In genomic region chr22:33539902-33540751, GRCh38 we compare ENCODE assay signal across 1 cellular context.
TF ChIP-seq lines count a peak whose summit lies in the region.

No MANE protein-coding gene starts in this region.

TF ChIP-seq in HepG2, 621 proteins besides CTCF, POLR2A, EP300 and RAD21 (continued from another document and continues in another):
- TF ChIP-seq SRSF9 (IDR thresholded peaks at IDR 0.05; ENCODE audit: borderline replicate concordance, insufficient read depth, low read depth, low read length, poor library complexity, severe bottlenecking) (no peak), ZNF639 (CRISPR knock-in tag; conservative IDR thresholded peaks at IDR 0.05) (0 out of 2 replicates have a peak, but pooled peaks have one; percentile 42), ZBTB37 (CRISPR knock-in tag; IDR thresholded peaks at IDR 0.05) (0 out of 2 replicates have a peak, but pooled peaks have one; percentile 80), MLLT10 (CRISPR knock-in tag; IDR thresholded peaks at IDR 0.05) (no peak), ZNF558 (CRISPR knock-in tag; IDR thresholded peaks at IDR 0.05; ENCODE audit: borderline replicate concordance) (no peak), CREM (IDR thresholded peaks at IDR 0.05) (peak; percentile 96), CREM (CRISPR knock-in tag; IDR thresholded peaks at IDR 0.05) (no peak), TRAFD1 (CRISPR knock-in tag; IDR thresholded peaks at IDR 0.05; ENCODE audit: borderline replicate concordance) (no peak), JARID2 (CRISPR knock-in tag; IDR thresholded peaks at IDR 0.05; ENCODE audit: insufficient replicate concordance) (no peak), ZNF720 (CRISPR knock-in tag; IDR thresholded peaks at IDR 0.05) (no peak), NFATC3 (CRISPR knock-in tag; IDR thresholded peaks at IDR 0.05) (no peak), MTF2 (CRISPR knock-in tag; IDR thresholded peaks at IDR 0.05; ENCODE audit: borderline replicate concordance) (no peak), NFAT5 (CRISPR knock-in tag; IDR thresholded peaks at IDR 0.05) (no peak), ZNF598 (CRISPR knock-in tag; IDR thresholded peaks at IDR 0.05; ENCODE audit: borderline replicate concordance) (no peak; the same call in 1 of the 2 replicates), PHF5A (CRISPR knock-in tag; IDR thresholded peaks at IDR 0.05; ENCODE audit: low read depth, unreplicated experiment) (no peak), ASH2L (IDR thresholded peaks at IDR 0.05; ENCODE audit: insufficient read length, low read depth, low read length) (peak; percentile 99), ZNF17 (CRISPR knock-in tag; IDR thresholded peaks at IDR 0.05) (no peak), ZNF282 (IDR thresholded peaks at IDR 0.05; ENCODE audit: partially characterized antibody) (no peak), ZNF367 (CRISPR knock-in tag; IDR thresholded peaks at IDR 0.05; ENCODE audit: borderline replicate concordance) (no peak), ATAD3A (CRISPR knock-in tag; IDR thresholded peaks at IDR 0.05) (no peak), ZNF567 (CRISPR knock-in tag; IDR thresholded peaks at IDR 0.05; ENCODE audit: borderline replicate concordance) (no peak), CENPT (CRISPR knock-in tag; IDR thresholded peaks at IDR 0.05; ENCODE audit: low read depth) (no peak), TBX3 (IDR thresholded peaks at IDR 0.05; ENCODE audit: borderline replicate concordance) (peak; percentile 86; the same call in 1 of the 2 replicates), HDAC6 (IDR thresholded peaks at IDR 0.05; ENCODE audit: low read depth, low read length) (no peak), ZNF615 (CRISPR knock-in tag; IDR thresholded peaks at IDR 0.05; ENCODE audit: borderline replicate concordance) (0 out of 2 replicates have a peak, but pooled peaks have one; percentile 90), CENPX (CRISPR knock-in tag; IDR thresholded peaks at IDR 0.05) (no peak), ZNF224 (CRISPR knock-in tag; IDR thresholded peaks at IDR 0.05) (no peak; the same call in 1 of the 2 replicates), SMARCC2 (IDR thresholded peaks at IDR 0.05) (no peak), RFX3 (CRISPR knock-in tag; IDR thresholded peaks at IDR 0.05) (no peak), RARA (CRISPR knock-in tag; IDR thresholded peaks at IDR 0.05) (peak; percentile 98), TRIM24 (CRISPR knock-in tag; IDR thresholded peaks at IDR 0.05) (no peak), AGO1 (IDR thresholded peaks at IDR 0.05; ENCODE audit: low read depth, low read length, poor library complexity, severe bottlenecking) (no peak), MTF1 (CRISPR knock-in tag; IDR thresholded peaks at IDR 0.05) (peak; percentile 51; the same call in 1 of the 2 replicates), ZNF180 (CRISPR knock-in tag; IDR thresholded peaks at IDR 0.05; ENCODE audit: borderline replicate concordance, low read depth) (no peak), BATF2 (CRISPR knock-in tag; IDR thresholded peaks at IDR 0.05) (no peak), TMF1 (CRISPR knock-in tag; IDR thresholded peaks at IDR 0.05; ENCODE audit: low read depth) (no peak), NCOA2 (CRISPR knock-in tag; IDR thresholded peaks at IDR 0.05) (peak; percentile 98), DNMT1 (CRISPR knock-in tag; IDR thresholded peaks at IDR 0.05) (no peak), HNRNPL (IDR thresholded peaks at IDR 0.05; ENCODE audit: low read depth, low read length) (peak; percentile 84), MTA3 (CRISPR knock-in tag; IDR thresholded peaks at IDR 0.05) (no peak)
- TF ChIP-seq, protein P1, sequence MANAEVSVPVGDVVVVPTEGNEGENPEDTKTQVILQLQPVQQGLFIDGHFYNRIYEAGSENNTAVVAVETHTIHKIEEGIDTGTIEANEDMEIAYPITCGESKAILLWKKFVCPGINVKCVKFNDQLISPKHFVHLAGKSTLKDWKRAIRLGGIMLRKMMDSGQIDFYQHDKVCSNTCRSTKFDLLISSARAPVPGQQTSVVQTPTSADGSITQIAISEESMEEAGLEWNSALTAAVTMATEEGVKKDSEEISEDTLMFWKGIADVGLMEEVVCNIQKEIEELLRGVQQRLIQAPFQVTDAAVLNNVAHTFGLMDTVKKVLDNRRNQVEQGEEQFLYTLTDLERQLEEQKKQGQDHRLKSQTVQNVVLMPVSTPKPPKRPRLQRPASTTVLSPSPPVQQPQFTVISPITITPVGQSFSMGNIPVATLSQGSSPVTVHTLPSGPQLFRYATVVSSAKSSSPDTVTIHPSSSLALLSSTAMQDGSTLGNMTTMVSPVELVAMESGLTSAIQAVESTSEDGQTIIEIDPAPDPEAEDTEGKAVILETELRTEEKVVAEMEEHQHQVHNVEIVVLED (CRISPR knock-in tag; IDR thresholded peaks at IDR 0.05; ENCODE audit: borderline replicate concordance): peak; percentile 53; the same call in 1 of the 2 replicates
- TF ChIP-seq, protein P2, sequence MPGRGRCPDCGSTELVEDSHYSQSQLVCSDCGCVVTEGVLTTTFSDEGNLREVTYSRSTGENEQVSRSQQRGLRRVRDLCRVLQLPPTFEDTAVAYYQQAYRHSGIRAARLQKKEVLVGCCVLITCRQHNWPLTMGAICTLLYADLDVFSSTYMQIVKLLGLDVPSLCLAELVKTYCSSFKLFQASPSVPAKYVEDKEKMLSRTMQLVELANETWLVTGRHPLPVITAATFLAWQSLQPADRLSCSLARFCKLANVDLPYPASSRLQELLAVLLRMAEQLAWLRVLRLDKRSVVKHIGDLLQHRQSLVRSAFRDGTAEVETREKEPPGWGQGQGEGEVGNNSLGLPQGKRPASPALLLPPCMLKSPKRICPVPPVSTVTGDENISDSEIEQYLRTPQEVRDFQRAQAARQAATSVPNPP (CRISPR knock-in tag; IDR thresholded peaks at IDR 0.05): peak; percentile 51; the same call in 1 of the 2 replicates
- TF ChIP-seq, protein P3, sequence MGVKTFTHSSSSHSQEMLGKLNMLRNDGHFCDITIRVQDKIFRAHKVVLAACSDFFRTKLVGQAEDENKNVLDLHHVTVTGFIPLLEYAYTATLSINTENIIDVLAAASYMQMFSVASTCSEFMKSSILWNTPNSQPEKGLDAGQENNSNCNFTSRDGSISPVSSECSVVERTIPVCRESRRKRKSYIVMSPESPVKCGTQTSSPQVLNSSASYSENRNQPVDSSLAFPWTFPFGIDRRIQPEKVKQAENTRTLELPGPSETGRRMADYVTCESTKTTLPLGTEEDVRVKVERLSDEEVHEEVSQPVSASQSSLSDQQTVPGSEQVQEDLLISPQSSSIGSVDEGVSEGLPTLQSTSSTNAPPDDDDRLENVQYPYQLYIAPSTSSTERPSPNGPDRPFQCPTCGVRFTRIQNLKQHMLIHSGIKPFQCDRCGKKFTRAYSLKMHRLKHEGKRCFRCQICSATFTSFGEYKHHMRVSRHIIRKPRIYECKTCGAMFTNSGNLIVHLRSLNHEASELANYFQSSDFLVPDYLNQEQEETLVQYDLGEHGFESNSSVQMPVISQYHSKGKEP (CRISPR knock-in tag; IDR thresholded peaks at IDR 0.05): no peak
- TF ChIP-seq, protein P4, sequence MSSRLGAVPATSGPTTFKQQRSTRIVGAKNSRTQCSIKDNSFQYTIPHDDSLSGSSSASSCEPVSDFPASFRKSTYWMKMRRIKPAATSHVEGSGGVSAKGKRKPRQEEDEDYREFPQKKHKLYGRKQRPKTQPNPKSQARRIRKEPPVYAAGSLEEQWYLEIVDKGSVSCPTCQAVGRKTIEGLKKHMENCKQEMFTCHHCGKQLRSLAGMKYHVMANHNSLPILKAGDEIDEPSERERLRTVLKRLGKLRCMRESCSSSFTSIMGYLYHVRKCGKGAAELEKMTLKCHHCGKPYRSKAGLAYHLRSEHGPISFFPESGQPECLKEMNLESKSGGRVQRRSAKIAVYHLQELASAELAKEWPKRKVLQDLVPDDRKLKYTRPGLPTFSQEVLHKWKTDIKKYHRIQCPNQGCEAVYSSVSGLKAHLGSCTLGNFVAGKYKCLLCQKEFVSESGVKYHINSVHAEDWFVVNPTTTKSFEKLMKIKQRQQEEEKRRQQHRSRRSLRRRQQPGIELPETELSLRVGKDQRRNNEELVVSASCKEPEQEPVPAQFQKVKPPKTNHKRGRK (CRISPR knock-in tag; IDR thresholded peaks at IDR 0.05): no peak
- TF ChIP-seq, protein P5, sequence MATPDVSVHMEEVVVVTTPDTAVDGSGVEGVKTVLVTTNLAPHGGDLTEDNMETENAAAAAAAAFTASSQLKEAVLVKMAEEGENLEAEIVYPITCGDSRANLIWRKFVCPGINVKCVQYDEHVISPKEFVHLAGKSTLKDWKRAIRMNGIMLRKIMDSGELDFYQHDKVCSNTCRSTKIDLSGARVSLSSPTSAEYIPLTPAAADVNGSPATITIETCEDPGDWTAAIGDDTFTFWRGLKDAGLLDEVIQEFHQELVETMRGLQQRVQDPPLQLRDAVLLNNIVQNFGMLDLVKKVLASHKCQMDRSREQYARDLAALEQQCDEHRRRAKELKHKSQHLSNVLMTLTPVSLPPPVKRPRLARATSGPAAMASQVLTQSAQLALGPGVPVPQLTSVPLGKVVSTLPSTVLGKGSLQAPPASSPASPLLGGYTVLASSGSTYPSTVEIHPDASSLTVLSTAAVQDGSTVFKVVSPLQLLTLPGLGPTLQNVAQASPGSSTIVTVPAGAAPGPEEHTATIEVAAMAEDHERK (CRISPR knock-in tag; IDR thresholded peaks at IDR 0.05; ENCODE audit: low read depth): no peak
